16 cellular contexts compared by ENCODE assay signal in the genomic region with DNA sequence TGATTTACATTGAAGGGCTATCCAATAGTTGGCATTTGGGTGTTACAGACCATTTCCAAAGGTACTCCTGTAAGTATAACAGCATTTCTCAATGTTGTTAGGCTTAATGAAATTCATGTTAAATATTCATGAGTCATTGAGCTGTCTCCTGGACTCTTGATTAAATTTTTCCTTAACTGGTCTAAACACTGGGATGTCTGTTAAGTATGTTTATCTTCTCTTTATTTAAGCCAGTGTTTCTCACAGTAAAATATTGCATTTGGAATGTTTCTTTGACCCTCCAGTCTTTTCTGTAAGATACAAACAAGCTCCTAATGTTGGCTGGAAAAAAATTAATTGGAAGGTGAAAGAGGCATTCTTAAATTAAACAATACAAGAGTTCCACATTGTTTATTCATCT.
DNase-seq lines count a peak whose midpoint lies in the region; ATAC-seq and TF ChIP-seq lines count a peak whose summit lies in the region.
"Had no signal": no experiment of that assay in that cellular context is flagged by ENCODE, and none has a peak within 500 bp of the region (broad histone marks: within the 10 kb centered on the region; RNA-seq: fewer than 3 reads in every experiment).

No MANE protein-coding gene starts in this region.

- no peak for TF ChIP-seq CTCF in fibroblast of the aortic adventitia (IDR thresholded peaks at IDR 0.05; ENCODE audit: insufficient read depth, low read length)

- peak; percentile 19 for DNase-seq in HCEC 1CT
- DNase-seq in astrocyte of the hippocampus (ENCODE audit: low read depth, low spot score) = peak; percentile 44
- peak; percentile 66 for DNase-seq in fibroblast of the aortic adventitia (ENCODE audit: low read depth)
- no peak for DNase-seq in mucosa of gallbladder (ENCODE audit: low spot score)
- DNase-seq in NCI-H510A (lab: John Stamatoyannopoulos, UW) = no peak
- no peak for DNase-seq in NCI-H2081 (lab: John Stamatoyannopoulos, UW)
- DNase-seq: ACHN, AML-193, DMS79, H9, NCI-H1417 treated with DMSO at 0.1 percent for 48 hours, NCI-H187 treated with DMSO at 0.1 percent for 48 hours, NCI-H446 treated with DMSO at 0.1 percent for 48 hours, NCI-H774, SIG-M5 had no signal

- no peak for ATAC-seq in GM21786 (IDR thresholded peaks at IDR 0.05; ENCODE audit: unreplicated experiment)

- H3K4me3 ChIP-seq in fibroblast of the aortic adventitia (ENCODE audit: low read depth, low read length) = no peak overlapping the region

Comparison
In these comparisons a context has a peak if more than half of its experiments do, and no peak if none do; other contexts are left out.
1. DNase-seq: peak in HCEC 1CT (single experiment), astrocyte of the hippocampus (single experiment) and fibroblast of the aortic adventitia (single experiment); none in mucosa of gallbladder (single experiment), NCI-H510A (single experiment) and NCI-H2081 (0 of 2).